9 cellular contexts compared by ENCODE assay signal in genomic region chr5:138755084-138755748, GRCh38. TPM values are rescaled to one million over a fixed set of nuclear protein-coding genes. Genes with fewer than 3 reads are reported as not detected.
A peak's percentile ranks its signal among the peaks of the same experiment; 100 is the strongest.
DNase-seq lines count a peak whose midpoint lies in the region; ATAC-seq and TF ChIP-seq lines count a peak whose summit lies in the region.
"Had no signal": no experiment of that assay in that cellular context is flagged by ENCODE, and none has a peak within 500 bp of the region (broad histone marks: within the 10 kb centered on the region; RNA-seq: fewer than 3 reads in every experiment).

No MANE protein-coding gene starts in this region.

- H3K27me3 ChIP-seq in CD4-positive, alpha-beta T cell (ENCODE audit: control insufficient read depth, insufficient read depth, low read length) = peaks cover 25% of the 10 kb centered on the region
- H3K27me3 ChIP-seq in GM23248 (replicated peaks; ENCODE audit: insufficient read depth) (no peaks in the 10 kb centered on the region), body of pancreas (no peaks in the 10 kb centered on the region), testis (no peaks in the 10 kb centered on the region), ovary (no peaks in the 10 kb centered on the region)
- H3K27me3 ChIP-seq: cardiac muscle cell had no signal

- H3K4me3 ChIP-seq in GM23248 (peak overlapping the region; percentile 96), body of pancreas (no peak overlapping the region), testis (no peak overlapping the region), ovary (no peak overlapping the region)

- peaks cover 52% of the 10 kb centered on the region for H3K27me3 Mint-ChIP-seq in CD4-positive, alpha-beta T cell
- peaks cover 8 to 19% of the 10 kb centered on the region in 2 donors for H3K27me3 Mint-ChIP-seq in natural killer cell (ENCODE audit: low read depth in 2 of 2)

- no peak overlapping the region for H3K27ac ChIP-seq in CD4-positive, alpha-beta T cell (ENCODE audit: low read depth, low read length)
- H3K27ac ChIP-seq in GM23248 = peak overlapping the region; percentile 96
- peak overlapping the region; percentile 2 to 100 (median 99) for H3K27ac ChIP-seq in body of pancreas
- H3K27ac ChIP-seq in testis = no peak overlapping the region
- no peak overlapping the region for H3K27ac ChIP-seq in ovary

- peaks cover 11% of the 10 kb centered on the region for H3F3A ChIP-seq in GM23248 (ENCODE audit: insufficient read depth)

- TF ChIP-seq POLR2A in body of pancreas (IDR thresholded peaks at IDR 0.05) = no peak
- TF ChIP-seq POLR2A in testis (IDR thresholded peaks at IDR 0.05) = no peak
- TF ChIP-seq POLR2A in ovary (IDR thresholded peaks at IDR 0.05) = no peak

- peaks cover 21% of the 10 kb centered on the region for H3K36me3 Mint-ChIP-seq in CD4-positive, alpha-beta T cell (ENCODE audit: low read depth)
- no peaks in the 10 kb centered on the region for H3K36me3 Mint-ChIP-seq in natural killer cell

- H2AFZ ChIP-seq in GM23248 = no peak overlapping the region

- peak overlapping the region; percentile 84 for H3K4me2 ChIP-seq in GM23248 (ENCODE audit: unreplicated experiment)

- H3K9me3 ChIP-seq in CD4-positive, alpha-beta T cell (ENCODE audit: control insufficient read depth, low read length) = peaks cover 9% of the 10 kb centered on the region
- H3K9me3 ChIP-seq in GM23248 (ENCODE audit: low read depth) (no peaks in the 10 kb centered on the region), body of pancreas (no peaks in the 10 kb centered on the region), testis (no peaks in the 10 kb centered on the region), ovary (no peaks in the 10 kb centered on the region)

- no peaks in the 10 kb centered on the region for H3K9me2 ChIP-seq in GM23248 (ENCODE audit: insufficient read depth)

- H3K27ac Mint-ChIP-seq in CD4-positive, alpha-beta T cell = no peak overlapping the region
- no peak overlapping the region for H3K27ac Mint-ChIP-seq in natural killer cell

- POLR2A ChIA-PET in CD4-positive, alpha-beta T cell (lab: Charles Lee) = no interaction called here

- H3K4me3 Mint-ChIP-seq in CD4-positive, alpha-beta T cell = peak overlapping the region; percentile 81
- peak overlapping the region; percentile 51 for H3K4me3 Mint-ChIP-seq in natural killer cell

- no peak for TF ChIP-seq CTCF in CD4-positive, alpha-beta T cell (IDR thresholded peaks at IDR 0.05)
- TF ChIP-seq CTCF in body of pancreas (IDR thresholded peaks at IDR 0.05) = no peak
- TF ChIP-seq CTCF in natural killer cell (IDR thresholded peaks at IDR 0.05) = no peak
- no peak for TF ChIP-seq CTCF in testis (IDR thresholded peaks at IDR 0.05)
- no peak for TF ChIP-seq CTCF in ovary (IDR thresholded peaks at IDR 0.05)

- no peak for DNase-seq in CD4-positive, alpha-beta T cell
- DNase-seq in GM23248 = peak; percentile 27
- no peak for DNase-seq in body of pancreas
- DNase-seq in natural killer cell = no peak
- no peak for DNase-seq in iPS-NIHi7 (ENCODE audit: extremely low spot score)
- no peak for DNase-seq in SKM-1 treated with dmso at 0.1 percent for 144 hours (lab: John Stamatoyannopoulos, UW; ENCODE audit: unreplicated experiment)
- no peak for DNase-seq in testis
- DNase-seq in ovary = no peak

- 0 out of 2 replicates have a peak, but pooled peaks cover 4% of the 10 kb centered on the region for H4K20me1 ChIP-seq in GM23248 (ENCODE audit: insufficient read depth)

- ATAC-seq in CD4-positive, alpha-beta T cell (ENCODE audit: poor library complexity) = no peak
- ATAC-seq in body of pancreas (no peak), natural killer cell (no peak)

- H3K79me2 ChIP-seq in GM23248 (ENCODE audit: insufficient read depth) = peaks cover 68% of the 10 kb centered on the region

- CTCF ChIA-PET in CD4-positive, alpha-beta T cell (lab: Charles Lee) = no interaction called here

- 83 to 88% methylated on average over 5 of the region's 5 CpGs for WGBS in GM23248 (ENCODE audit: low coverage in 1 of 2, low lambda C conversion rate in 2 of 2, missing lambda C conversion rate in 2 of 2), 2 experiments
- WGBS in body of pancreas, 2 donors = 89 to 93% methylated on average over 5 of the region's 5 CpGs
- 71 to 80% methylated on average over 5 of the region's 5 CpGs for WGBS in testis, 2 donors
- 92 to 94% (median 93%) methylated on average over 5 of the region's 5 CpGs for WGBS in ovary, 3 donors

- H3K9ac ChIP-seq in GM23248 = peak overlapping the region; percentile 96

- H3K36me3 ChIP-seq in GM23248 (ENCODE audit: low read depth) (peaks cover 18% of the 10 kb centered on the region; the same call in 1 of the 2 replicates), body of pancreas (replicated peaks in 1 of 2; ENCODE audit: insufficient read depth in 1 of 2, low read depth in 2 of 2) (peaks cover 0 to 2% of the 10 kb centered on the region in 2 donors), testis (ENCODE audit: low read depth, missing control alignments) (no peaks in the 10 kb centered on the region), ovary (no peaks in the 10 kb centered on the region)

- H3K4me1 ChIP-seq in GM23248 (ENCODE audit: insufficient read depth) = peaks cover 16% of the 10 kb centered on the region
- peaks cover 30% of the 10 kb centered on the region for H3K4me1 ChIP-seq in body of pancreas
- H3K4me1 ChIP-seq in testis = peaks cover 12% of the 10 kb centered on the region
- peaks cover 12% of the 10 kb centered on the region for H3K4me1 ChIP-seq in ovary (ENCODE audit: insufficient read depth)

- peaks cover 12% of the 10 kb centered on the region for H3K4me1 Mint-ChIP-seq in CD4-positive, alpha-beta T cell (ENCODE audit: low read depth)
- H3K4me1 Mint-ChIP-seq in natural killer cell = peaks cover 27 to 34% of the 10 kb centered on the region in 2 donors

- intact Hi-C loops in CD4-positive, alpha-beta T cell (cut with DNase I, micrococcal nuclease) = no loop called here
- intact Hi-C loops in body of pancreas (cut with DNase I) = no loop called here
- intact Hi-C loops in natural killer cell (cut with micrococcal nuclease) = no loop called here
- intact Hi-C loops in testis (cut with DNase I; ENCODE audit: low total_unique reads) = no loop called here
- intact Hi-C loops in ovary (cut with DNase I) = loop anchor here in 1 of 4 donors (10.0 kb wide), 1 partner anchor 180 kb away; the partner anchor contains the start of gene HSPA9

- peaks cover 15% of the 10 kb centered on the region for H3K9me3 Mint-ChIP-seq in CD4-positive, alpha-beta T cell
- H3K9me3 Mint-ChIP-seq in natural killer cell = peaks cover 0 to 3% of the 10 kb centered on the region in 2 donors

- in situ Hi-C loops in GM23248 (cut with MboI) = no loop called here

- TF ChIP-seq EP300 in ovary (IDR thresholded peaks at IDR 0.05) = no peak

RNA-seq across cellular contexts. Expression of gene CTNNA1, which starts 2.0 kb away (rescaled TPM):
- 1 to 10 TPM; 6.0 to 6.7 TPM for total RNA-seq in CD4-positive, alpha-beta T cell
- total RNA-seq in GM23248 (2014; rRNA removed; shearing (Covaris generic)) = 393 TPM in 2 replicates
- polyA plus RNA-seq in GM23248 (2016; fragmentation: Nextera tagmentation; extraction: Ambion mirVana) (194 and 195 TPM in 2 replicates), testis (ENCODE audit: insufficient read depth, low read depth, low replicate concordance) (107 TPM), ovary (100 to 1,000 TPM; 127 to 306 TPM)
- total RNA-seq in body of pancreas (100 to 1,000 TPM; 107 to 140 TPM), natural killer cell (10 to 100 TPM; 34.4 to 53.0 (median 49.8) TPM), testis (100 to 1,000 TPM; 135 to 154 TPM), ovary (100 to 1,000 TPM; 125 to 278 (median 230) TPM)

Comparison
In these comparisons a context has a peak if more than half of its experiments do, and no peak if none do; other contexts are left out.
1. H3K27ac ChIP-seq: peak in GM23248 (single experiment) and body of pancreas (4 of 4); none in CD4-positive, alpha-beta T cell (single experiment), testis (0 of 2) and ovary (0 of 2).
2. RNA of gene CTNNA1, which starts 2.0 kb away (total RNA-seq): 393 TPM in GM23248, 125 to 278 TPM in ovary, 135 to 154 TPM in testis, 107 to 140 TPM in body of pancreas and 34.4 to 53.0 TPM in natural killer cell; 6.0 to 6.7 TPM in CD4-positive, alpha-beta T cell; every median in the first group is over 4 times any median in the second.